Comparison of ENCODE assay signal across 8 cellular contexts in genomic region chr2:43224571-43225092, GRCh38. TPM values are rescaled to one million over a fixed set of nuclear protein-coding genes. Genes with fewer than 3 reads are reported as not detected.
DNase-seq lines count a peak whose midpoint lies in the region; ATAC-seq and TF ChIP-seq lines count a peak whose summit lies in the region.

No MANE protein-coding gene starts in this region.

- peaks cover 49% of the 10 kb centered on the region for H3K4me1 Mint-ChIP-seq in T-helper 1 cell treated with Interleukin-12 subunit alpha and Interleukin-12 subunit beta and Interleukin-4 antibody, amounts not matched to agents 30 μg/mL and 1 μg/mL, for 36 hours (ENCODE audit: low read depth)
- peaks cover 59% of the 10 kb centered on the region for H3K4me1 Mint-ChIP-seq in chondrocyte (ENCODE audit: low read depth)

- H3K4me1 ChIP-seq in mononuclear cell (ENCODE audit: insufficient read depth, low read length) (peaks cover 47% of the 10 kb centered on the region), thoracic aorta (ENCODE audit: control insufficient read depth in 1 of 2, low read depth in 2 of 2) (peaks cover 36 to 43% of the 10 kb centered on the region in 2 donors)

- ATAC-seq in thoracic aorta (ENCODE audit: insufficient number of reproducible peaks, low FRiP score, low read depth) (no peak), HG02938 (IDR thresholded peaks at IDR 0.05; ENCODE audit: unreplicated experiment) (no peak), GM21786 (IDR thresholded peaks at IDR 0.05; ENCODE audit: unreplicated experiment) (no peak)

- no peaks in the 10 kb centered on the region for H3K27me3 Mint-ChIP-seq in T-helper 1 cell treated with Interleukin-12 subunit alpha and Interleukin-12 subunit beta and Interleukin-4 antibody, amounts not matched to agents 30 μg/mL and 1 μg/mL, for 36 hours (ENCODE audit: low read depth)
- H3K27me3 Mint-ChIP-seq in chondrocyte (ENCODE audit: low read depth): no peaks in the 10 kb centered on the region

- H3K36me3 Mint-ChIP-seq in T-helper 1 cell treated with Interleukin-12 subunit alpha and Interleukin-12 subunit beta and Interleukin-4 antibody, amounts not matched to agents 30 μg/mL and 1 μg/mL, for 36 hours (ENCODE audit: low read depth): peaks cover 45% of the 10 kb centered on the region
- peaks cover 18% of the 10 kb centered on the region for H3K36me3 Mint-ChIP-seq in chondrocyte (ENCODE audit: low read depth)

- H3K4me3 ChIP-seq in mononuclear cell (ENCODE audit: low read length) (peak overlapping the region; percentile 99), thoracic aorta (peak overlapping the region; percentile 88)

- no peaks in the 10 kb centered on the region for H3K9me3 ChIP-seq in mononuclear cell (ENCODE audit: low read depth, low read length)
- no peaks in the 10 kb centered on the region for H3K9me3 ChIP-seq in thoracic aorta

- H3K36me3 ChIP-seq in thoracic aorta: peaks cover 29% of the 10 kb centered on the region

- DNase-seq in GM10266 (ENCODE audit: extremely low spot score): peak; percentile 63
- peak; percentile 94 for DNase-seq in chondrocyte (ENCODE audit: low spot score)
- DNase-seq in thoracic aorta (ENCODE audit: low spot score): no peak
- no peak for DNase-seq in HuH-7 (ENCODE audit: low spot score)

- H3K27me3 ChIP-seq in mononuclear cell (ENCODE audit: insufficient read depth, low read length): no peaks in the 10 kb centered on the region
- H3K27me3 ChIP-seq in thoracic aorta (replicated peaks; ENCODE audit: insufficient read depth): no peaks in the 10 kb centered on the region

- H3K27ac ChIP-seq in thoracic aorta: peak overlapping the region; percentile 98 to 99

- no peak for TF ChIP-seq CTCF in GM10266 (IDR thresholded peaks at IDR 0.05; ENCODE audit: control insufficient read depth, insufficient read depth, low read depth, missing control alignments)
- TF ChIP-seq CTCF in chondrocyte (IDR thresholded peaks at IDR 0.05): no peak
- no peak for TF ChIP-seq CTCF in thoracic aorta (IDR thresholded peaks at IDR 0.05)

- H3K9me3 Mint-ChIP-seq in T-helper 1 cell treated with Interleukin-12 subunit alpha and Interleukin-12 subunit beta and Interleukin-4 antibody, amounts not matched to agents 30 μg/mL and 1 μg/mL, for 36 hours: no peaks in the 10 kb centered on the region
- no peaks in the 10 kb centered on the region for H3K9me3 Mint-ChIP-seq in chondrocyte (ENCODE audit: low read depth)

- H3K4me3 Mint-ChIP-seq in T-helper 1 cell treated with Interleukin-12 subunit alpha and Interleukin-12 subunit beta and Interleukin-4 antibody, amounts not matched to agents 30 μg/mL and 1 μg/mL, for 36 hours: peak overlapping the region; percentile 96
- H3K4me3 Mint-ChIP-seq in chondrocyte (ENCODE audit: unreplicated experiment): peak overlapping the region; percentile 94

- H3K27ac Mint-ChIP-seq in T-helper 1 cell treated with Interleukin-12 subunit alpha and Interleukin-12 subunit beta and Interleukin-4 antibody, amounts not matched to agents 30 μg/mL and 1 μg/mL, for 36 hours: no peak overlapping the region
- no peak overlapping the region for H3K27ac Mint-ChIP-seq in chondrocyte (ENCODE audit: unreplicated experiment)

RNA-seq across cellular contexts. Expression of gene ZFP36L2, which starts 1.8 kb away (rescaled TPM):
- total RNA-seq in chondrocyte (95.8 to 103 TPM (median 98.3 TPM) in 3 replicates), mononuclear cell (144 TPM), thoracic aorta (100 to 1,000 TPM; 172 to 197 TPM)

Comparison
In these comparisons a context has a peak if more than half of its experiments do, and no peak if none do; other contexts are left out.
1. DNase-seq: peak in GM10266 (single experiment) and chondrocyte (single experiment); none in thoracic aorta (single experiment) and HuH-7 (single experiment).